Comparison of ENCODE assay signal across 9 cellular contexts in the genomic region with DNA sequence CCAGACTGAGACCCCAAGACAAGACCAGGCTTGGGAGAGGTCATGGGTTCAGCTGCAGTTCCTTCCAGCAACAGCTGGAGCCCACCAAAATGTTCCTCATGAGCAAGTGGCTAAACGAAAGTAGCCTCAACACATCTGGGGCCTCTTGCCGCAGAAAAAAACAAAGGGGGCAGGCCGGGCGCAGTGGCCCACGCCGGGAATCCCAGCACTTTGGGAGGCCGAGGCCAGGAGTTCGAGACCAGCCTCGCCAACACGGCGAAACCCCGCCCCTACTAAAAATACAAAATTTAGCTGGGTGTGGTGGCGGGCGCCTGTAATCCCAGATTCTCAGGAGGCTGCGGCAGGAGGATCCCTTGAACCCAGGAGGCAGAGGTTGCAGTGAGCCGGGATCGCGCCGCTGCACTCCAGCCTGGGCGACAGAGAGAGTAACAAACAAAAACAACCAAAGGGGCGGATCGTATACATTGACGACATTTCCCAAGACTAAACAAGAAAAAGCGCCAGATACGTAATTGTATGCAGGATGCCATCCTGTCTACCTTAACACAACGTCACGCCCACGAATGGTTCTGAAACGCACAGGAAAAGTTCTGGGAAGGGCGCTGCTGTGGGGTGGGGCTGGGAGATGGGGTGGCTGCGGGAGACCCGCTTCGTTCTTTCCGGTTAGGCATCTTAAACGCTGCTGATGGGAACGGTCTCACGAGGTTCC. TPM values are rescaled to one million over a fixed set of nuclear protein-coding genes. Genes with fewer than 3 reads are reported as not detected.
A peak's percentile ranks its signal among the peaks of the same experiment; 100 is the strongest.
DNase-seq lines count a peak whose midpoint lies in the region; ATAC-seq and TF ChIP-seq lines count a peak whose summit lies in the region.
"Had no signal": no experiment of that assay in that cellular context is flagged by ENCODE, and none has a peak within 500 bp of the region (broad histone marks: within the 10 kb centered on the region; RNA-seq: fewer than 3 reads in every experiment).

No MANE protein-coding gene starts in this region.

- ATAC-seq in activated naive CD4-positive, alpha-beta T cell treated with anti-CD3 and anti-CD28 coated beads, Interleukin-2, amount 50 U/mL, for 72 hours: no peak
- ATAC-seq in HG03457 (IDR thresholded peaks at IDR 0.05; ENCODE audit: unreplicated experiment): no peak
- no peak for ATAC-seq in GM18858 (IDR thresholded peaks at IDR 0.05; ENCODE audit: unreplicated experiment)

- TF ChIP-seq CTCF in testis (IDR thresholded peaks at IDR 0.05): no peak

- WGBS in testis, 2 donors: 27 to 39% methylated on average over 29 to 37 of the region's 37 CpGs

- H3K27me3 ChIP-seq in testis: no peaks in the 10 kb centered on the region

- no peak for DNase-seq in activated CD4-positive, alpha-beta T cell treated with anti-CD3 and anti-CD28 coated beads, Interleukin-2, amount 10 ng/mL, durations not matched to agents 24 days and 14 days
- DNase-seq in activated CD4-positive, alpha-beta T cell treated with anti-CD3 and anti-CD28 coated beads for 48 hours: no peak
- DNase-seq in activated naive CD4-positive, alpha-beta T cell treated with anti-CD3 and anti-CD28 coated beads, Interleukin-2, amount 50 U/mL, for 72 hours (ENCODE audit: low spot score in 2 of 2): no peak
- DNase-seq in immature natural killer cell (no peak), testis (no peak), DMS 273 (lab: John Stamatoyannopoulos, UW; ENCODE audit: unreplicated experiment) (no peak)
- DNase-seq: NCI-H187 had no signal

- H3K27ac Mint-ChIP-seq in activated CD4-positive, alpha-beta T cell treated with anti-CD3 and anti-CD28 coated beads, Interleukin-2, amount 10 ng/mL, durations not matched to agents 24 days and 14 days: peak overlapping the region; percentile 35
- H3K27ac Mint-ChIP-seq in activated naive CD4-positive, alpha-beta T cell treated with anti-CD3 and anti-CD28 coated beads, Interleukin-2, amount 50 U/mL, for 72 hours: peak overlapping the region; percentile 83 to 92
- H3K27ac Mint-ChIP-seq in immature natural killer cell: peak overlapping the region in 3 of 6 donors; percentile 23 to 69 (median 31)

- no peak for TF ChIP-seq POLR2A in testis (IDR thresholded peaks at IDR 0.05)

- no peaks in the 10 kb centered on the region for H3K27me3 Mint-ChIP-seq in activated CD4-positive, alpha-beta T cell treated with anti-CD3 and anti-CD28 coated beads, Interleukin-2, amount 10 ng/mL, durations not matched to agents 24 days and 14 days
- H3K27me3 Mint-ChIP-seq in immature natural killer cell (ENCODE audit: low read depth in 3 of 3): peaks cover 0 to 9% (median 6%) of the 10 kb centered on the region in 3 donors

- H3K9me3 Mint-ChIP-seq in activated CD4-positive, alpha-beta T cell treated with anti-CD3 and anti-CD28 coated beads, Interleukin-2, amount 10 ng/mL, durations not matched to agents 24 days and 14 days: no peaks in the 10 kb centered on the region
- no peaks in the 10 kb centered on the region for H3K9me3 Mint-ChIP-seq in activated naive CD4-positive, alpha-beta T cell treated with anti-CD3 and anti-CD28 coated beads, Interleukin-2, amount 50 U/mL, for 72 hours
- H3K9me3 Mint-ChIP-seq in immature natural killer cell: no peaks in the 10 kb centered on the region

- peaks cover 3% of the 10 kb centered on the region for H3K36me3 ChIP-seq in testis (ENCODE audit: low read depth, missing control alignments)

- intact Hi-C loops in activated CD4-positive, alpha-beta T cell treated with anti-CD3 and anti-CD28 coated beads, Interleukin-2, amount 10 ng/mL, durations not matched to agents 24 days and 14 days (cut with micrococcal nuclease): loop anchor here (2.0 kb wide), 1 partner anchor 27 kb away; a partner anchor contains a TSS
- intact Hi-C loops in testis (cut with DNase I; ENCODE audit: low total_unique reads): no loop called here

- peak overlapping the region; percentile 85 for H3K4me3 Mint-ChIP-seq in activated CD4-positive, alpha-beta T cell treated with anti-CD3 and anti-CD28 coated beads, Interleukin-2, amount 10 ng/mL, durations not matched to agents 24 days and 14 days
- H3K4me3 Mint-ChIP-seq in immature natural killer cell: peak overlapping the region; percentile 75 to 83 (median 78)

- peaks cover 24% of the 10 kb centered on the region for H3K4me1 Mint-ChIP-seq in activated CD4-positive, alpha-beta T cell treated with anti-CD3 and anti-CD28 coated beads, Interleukin-2, amount 10 ng/mL, durations not matched to agents 24 days and 14 days
- peaks cover 27 to 29% of the 10 kb centered on the region in 2 donors for H3K4me1 Mint-ChIP-seq in immature natural killer cell

- no peaks in the 10 kb centered on the region for H3K9me3 ChIP-seq in testis

- peak overlapping the region; percentile 82 to 86 for H3K4me3 ChIP-seq in testis

- peaks cover 32% of the 10 kb centered on the region for H3K4me1 ChIP-seq in testis

- peak overlapping the region in 1 of 2 donors; percentile 19 for H3K27ac ChIP-seq in testis

- peaks cover 27% of the 10 kb centered on the region for H3K36me3 Mint-ChIP-seq in activated CD4-positive, alpha-beta T cell treated with anti-CD3 and anti-CD28 coated beads, Interleukin-2, amount 10 ng/mL, durations not matched to agents 24 days and 14 days (ENCODE audit: low read depth)
- H3K36me3 Mint-ChIP-seq in activated naive CD4-positive, alpha-beta T cell treated with anti-CD3 and anti-CD28 coated beads, Interleukin-2, amount 50 U/mL, for 72 hours: no peaks in the 10 kb centered on the region
- H3K36me3 Mint-ChIP-seq in immature natural killer cell: peaks cover 0 to 8% (median 0%) of the 10 kb centered on the region in 3 donors

RNA-seq across cellular contexts. Expression of a gene that starts 1.7 kb away (rescaled TPM):
- total RNA-seq in activated CD4-positive, alpha-beta T cell treated with anti-CD3 and anti-CD28 coated beads, Interleukin-2, amount 10 ng/mL, durations not matched to agents 24 days and 14 days: 19.6 and 20.6 TPM in 2 replicates
- 10 to 100 TPM; 14.4 to 16.0 TPM for total RNA-seq in activated naive CD4-positive, alpha-beta T cell treated with anti-CD3 and anti-CD28 coated beads, Interleukin-2, amount 50 U/mL, for 72 hours
- polyA plus RNA-seq in immature natural killer cell: 1 to 10 TPM in 1 of 3 donors, under 1 TPM in 2; 0.85 to 4.4 (median 0.96) TPM
- 10 to 100 TPM; 32.2 to 38.0 TPM for total RNA-seq in testis
- 22.1 TPM for polyA plus RNA-seq in testis (ENCODE audit: insufficient read depth, low read depth, low replicate concordance)

RNA-seq across cellular contexts. Expression of a gene that starts 27.5 kb away (rescaled TPM):
- 114 and 124 TPM in 2 replicates for total RNA-seq in activated CD4-positive, alpha-beta T cell treated with anti-CD3 and anti-CD28 coated beads, Interleukin-2, amount 10 ng/mL, durations not matched to agents 24 days and 14 days
- 100 to 1,000 TPM in 1 of 2 donors, 10 to 100 TPM in 1; 94.1 to 110 TPM for total RNA-seq in activated naive CD4-positive, alpha-beta T cell treated with anti-CD3 and anti-CD28 coated beads, Interleukin-2, amount 50 U/mL, for 72 hours
- polyA plus RNA-seq in immature natural killer cell (10 to 100 TPM; 34.5 to 43.5 (median 42.6) TPM), testis (ENCODE audit: insufficient read depth, low read depth, low replicate concordance) (78.4 TPM)
- total RNA-seq in testis: 10 to 100 TPM; 66.7 to 69.8 TPM

RNA-seq across cellular contexts. Expression of a gene that starts 27.6 kb away (rescaled TPM):
- 56.4 and 60.0 TPM in 2 replicates for total RNA-seq in activated CD4-positive, alpha-beta T cell treated with anti-CD3 and anti-CD28 coated beads, Interleukin-2, amount 10 ng/mL, durations not matched to agents 24 days and 14 days
- total RNA-seq in activated naive CD4-positive, alpha-beta T cell treated with anti-CD3 and anti-CD28 coated beads, Interleukin-2, amount 50 U/mL, for 72 hours: 10 to 100 TPM; 52.2 to 75.4 TPM
- polyA plus RNA-seq in immature natural killer cell (10 to 100 TPM in 1 of 3 donors, 1 to 10 TPM in 2; 5.7 to 11.5 (median 6.2) TPM), testis (ENCODE audit: insufficient read depth, low read depth, low replicate concordance) (69.1 TPM)
- total RNA-seq in testis: 10 to 100 TPM; 61.7 to 64.3 TPM

RNA-seq across cellular contexts. Expression of a gene that starts 38.0 kb away (rescaled TPM):
- total RNA-seq in activated CD4-positive, alpha-beta T cell treated with anti-CD3 and anti-CD28 coated beads, Interleukin-2, amount 10 ng/mL, durations not matched to agents 24 days and 14 days: 27.3 and 28.0 TPM in 2 replicates
- 10 to 100 TPM; 12.5 to 16.7 TPM for total RNA-seq in activated naive CD4-positive, alpha-beta T cell treated with anti-CD3 and anti-CD28 coated beads, Interleukin-2, amount 50 U/mL, for 72 hours
- 1 to 10 TPM in 2 of 3 donors, under 1 TPM in 1; 0.40 to 2.0 (median 1.0) TPM for polyA plus RNA-seq in immature natural killer cell
- 10 to 100 TPM; 29.5 to 35.9 TPM for total RNA-seq in testis
- 21.2 TPM for polyA plus RNA-seq in testis (ENCODE audit: insufficient read depth, low read depth, low replicate concordance)

RNA-seq across cellular contexts. Expression of a gene that starts 44.8 kb away (rescaled TPM):
- total RNA-seq in activated CD4-positive, alpha-beta T cell treated with anti-CD3 and anti-CD28 coated beads, Interleukin-2, amount 10 ng/mL, durations not matched to agents 24 days and 14 days: 79.2 and 81.2 TPM in 2 replicates
- 10 to 100 TPM; 56.6 to 79.5 TPM for total RNA-seq in activated naive CD4-positive, alpha-beta T cell treated with anti-CD3 and anti-CD28 coated beads, Interleukin-2, amount 50 U/mL, for 72 hours
- 10 to 100 TPM in 2 of 3 donors, 1 to 10 TPM in 1; 3.9 to 46.0 (median 15.9) TPM for polyA plus RNA-seq in immature natural killer cell
- total RNA-seq in testis: 100 to 1,000 TPM in 1 of 2 donors, 10 to 100 TPM in 1; 90.4 to 103 TPM
- polyA plus RNA-seq in testis (ENCODE audit: insufficient read depth, low read depth, low replicate concordance): 67.8 TPM
